In the genomic region with DNA sequence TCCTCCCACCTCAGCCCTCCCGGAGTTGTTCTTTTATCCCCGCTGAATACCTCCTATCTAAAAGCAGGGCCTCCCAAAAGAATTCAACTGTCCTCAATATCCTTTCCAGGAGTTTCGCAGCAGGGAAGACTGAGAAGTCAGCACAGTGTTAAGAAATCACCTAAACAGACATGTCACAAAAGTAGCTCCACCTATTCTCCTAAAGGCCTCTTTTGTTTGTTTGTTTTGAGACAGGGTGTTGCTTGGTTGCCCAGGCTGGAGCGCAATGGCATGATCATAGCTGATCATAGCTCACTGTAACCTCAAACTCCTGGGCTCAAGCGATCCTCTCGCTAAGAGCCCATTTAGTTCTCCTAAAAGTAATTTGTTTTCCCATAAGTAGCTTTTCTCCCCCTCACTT, we compare ENCODE assay signal across 19 cellular contexts. TPM values are rescaled to one million over a fixed set of nuclear protein-coding genes. Genes with fewer than 3 reads are reported as not detected.
A peak's percentile ranks its signal among the peaks of the same experiment; 100 is the strongest.
DNase-seq lines count a peak whose midpoint lies in the region; ATAC-seq, FAIRE-seq and TF ChIP-seq lines count a peak whose summit lies in the region.
"Had no signal": no experiment of that assay in that cellular context is flagged by ENCODE, and none has a peak within 500 bp of the region (broad histone marks: within the 10 kb centered on the region; RNA-seq: fewer than 3 reads in every experiment).

No MANE protein-coding gene starts in this region.

- H3K4me1 ChIP-seq in mammary epithelial cell (ENCODE audit: insufficient read depth, low read length) (peaks cover 23% of the 10 kb centered on the region), transverse colon (peaks cover 19 to 54% (median 31%) of the 10 kb centered on the region in 4 donors)

- BruUV-seq in mammary epithelial cell (replicated peaks; lab: Mats Ljungman, UMichigan): no TSS peak

- H3K27me3 ChIP-seq in mammary epithelial cell (ENCODE audit: insufficient read depth, low read length) (no peaks in the 10 kb centered on the region), transverse colon (no peaks in the 10 kb centered on the region)

- in situ Hi-C loops in mammary epithelial cell (cut with MboI; ENCODE audit: low sequenced_read_pairs in 2 of 2): no loop called here
- in situ Hi-C loops in transverse colon (cut with MboI; ENCODE audit: low pct_ligation_motif_present in 1 of 4, low pct_unique_long_range_greater_than_20kb in 1 of 4, low sequenced_read_pairs in 3 of 4): no loop called here

- no peak overlapping the region for H3K9ac ChIP-seq in mammary epithelial cell (ENCODE audit: insufficient read depth, low read length)

- no peaks in the 10 kb centered on the region for H4K20me1 ChIP-seq in mammary epithelial cell (ENCODE audit: insufficient read depth, low read length)

- H3K27me3 Mint-ChIP-seq in T-helper 1 cell treated with Interleukin-12 subunit alpha and Interleukin-12 subunit beta and Interleukin-4 antibody, amounts not matched to agents 30 μg/mL and 1 μg/mL, for 36 hours (ENCODE audit: low read depth): no peaks in the 10 kb centered on the region
- peaks cover 2% of the 10 kb centered on the region for H3K27me3 Mint-ChIP-seq in activated CD4-positive, alpha-beta memory T cell treated with anti-CD3 and anti-CD28 coated beads, Interleukin-2, amount 10 ng/mL, durations not matched to agents 7 days and 5 days
- H3K27me3 Mint-ChIP-seq: activated naive CD4-positive, alpha-beta T cell treated with anti-CD3 and anti-CD28 coated beads, Interleukin-2, amount 50 U/mL, for 24 hours; naive B cell had no signal

- intact Hi-C loops in mammary epithelial cell (cut with micrococcal nuclease): no loop called here
- intact Hi-C loops in transverse colon (cut with DNase I; ENCODE audit: low total_unique reads): no loop called here

- DNase-seq in T-helper 1 cell (no peak), mammary epithelial cell (peak; percentile 32), left kidney (ENCODE audit: low read depth, low spot score) (peak; percentile 56), transverse colon (no peak), GM12892 (ENCODE audit: insufficient read length) (no peak)
- DNase-seq in activated CD4-positive, alpha-beta memory T cell treated with anti-CD3 and anti-CD28 coated beads, Interleukin-2, amount 10 ng/mL, durations not matched to agents 7 days and 5 days: no peak
- DNase-seq: activated CD8-positive, alpha-beta memory T cell treated with anti-CD3 and anti-CD28 coated beads, Interleukin-2, amount 10 ng/mL, durations not matched to agents 7 days and 5 days; Calu3; IMR-90; naive B cell; NCI-H1417; NCI-H524 had no signal

- peak; percentile 16 for TF ChIP-seq POLR2A in transverse colon (IDR thresholded peaks at IDR 0.05)
- TF ChIP-seq POLR2A in GM12892 (IDR thresholded peaks at IDR 0.05; ENCODE audit: low read depth, low read length): no peak

- H3K4me1 Mint-ChIP-seq in T-helper 1 cell treated with Interleukin-12 subunit alpha and Interleukin-12 subunit beta and Interleukin-4 antibody, amounts not matched to agents 30 μg/mL and 1 μg/mL, for 36 hours (ENCODE audit: low read depth): peaks cover 27% of the 10 kb centered on the region
- H3K4me1 Mint-ChIP-seq in activated CD4-positive, alpha-beta memory T cell treated with anti-CD3 and anti-CD28 coated beads, Interleukin-2, amount 10 ng/mL, durations not matched to agents 7 days and 5 days: peaks cover 15% of the 10 kb centered on the region

- dilution Hi-C loops in mammary epithelial cell (cut with HindIII; ENCODE audit: low sequenced_read_pairs): no loop called here

- no peaks in the 10 kb centered on the region for H3K36me3 Mint-ChIP-seq in T-helper 1 cell treated with Interleukin-12 subunit alpha and Interleukin-12 subunit beta and Interleukin-4 antibody, amounts not matched to agents 30 μg/mL and 1 μg/mL, for 36 hours (ENCODE audit: low read depth)
- H3K36me3 Mint-ChIP-seq in activated CD4-positive, alpha-beta memory T cell treated with anti-CD3 and anti-CD28 coated beads, Interleukin-2, amount 10 ng/mL, durations not matched to agents 7 days and 5 days (ENCODE audit: low read depth): no peaks in the 10 kb centered on the region
- H3K36me3 Mint-ChIP-seq: activated CD8-positive, alpha-beta memory T cell treated with anti-CD3 and anti-CD28 coated beads, Interleukin-2, amount 10 ng/mL, durations not matched to agents 7 days and 5 days; activated naive CD4-positive, alpha-beta T cell treated with anti-CD3 and anti-CD28 coated beads, Interleukin-2, amount 50 U/mL, for 24 hours; naive B cell had no signal

- no peak overlapping the region for H3K4me3 Mint-ChIP-seq in T-helper 1 cell treated with Interleukin-12 subunit alpha and Interleukin-12 subunit beta and Interleukin-4 antibody, amounts not matched to agents 30 μg/mL and 1 μg/mL, for 36 hours
- H3K4me3 Mint-ChIP-seq in activated CD4-positive, alpha-beta memory T cell treated with anti-CD3 and anti-CD28 coated beads, Interleukin-2, amount 10 ng/mL, durations not matched to agents 7 days and 5 days: no peak overlapping the region
- H3K4me3 Mint-ChIP-seq: activated CD8-positive, alpha-beta memory T cell treated with anti-CD3 and anti-CD28 coated beads, Interleukin-2, amount 10 ng/mL, durations not matched to agents 7 days and 5 days; activated naive CD4-positive, alpha-beta T cell treated with anti-CD3 and anti-CD28 coated beads, Interleukin-2, amount 50 U/mL, for 24 hours had no signal

- H3K4me3 ChIP-seq in mammary epithelial cell (replicated peaks in 1 of 3; ENCODE audit: insufficient read depth in 1 of 3, low read depth in 2 of 3, low read length in 3 of 3) (no peak overlapping the region), transverse colon (no peak overlapping the region)
- H3K4me3 ChIP-seq: thoracic aorta had no signal

- no peak overlapping the region for H2AFZ ChIP-seq in mammary epithelial cell (ENCODE audit: low read depth, low read length)

- CTCF ChIA-PET in mammary epithelial cell (lab: Charles Lee; ENCODE audit: low non-redundant PET): no interaction called here
- CTCF ChIA-PET in activated CD4-positive, alpha-beta memory T cell treated with anti-CD3 and anti-CD28 coated beads, Interleukin-2, amount 10 ng/mL, durations not matched to agents 7 days and 5 days (lab: Charles Lee): interaction anchor here (0.5 to 3.0 kb wide), 8 partner anchors 12 to 94 kb away, joined by 3 to 10 read pairs (median 4); no protein-coding TSS in a partner anchor

- H3K79me2 ChIP-seq in mammary epithelial cell (ENCODE audit: insufficient read depth, low read length): no peaks in the 10 kb centered on the region

- ATAC-seq in HG02763 (IDR thresholded peaks at IDR 0.05; ENCODE audit: unreplicated experiment): no peak
- ATAC-seq: activated CD8-positive, alpha-beta memory T cell treated with anti-CD3 and anti-CD28 coated beads, Interleukin-2, amount 10 ng/mL, durations not matched to agents 7 days and 5 days had no signal

- TF ChIP-seq CTCF in mammary epithelial cell (conservative IDR thresholded peaks at IDR 0.05 in 1 of 2, IDR thresholded peaks at IDR 0.05 in 1 of 2; ENCODE audit: extremely low read depth in 1 of 2, insufficient read depth in 1 of 2, low read depth in 1 of 2, low read length in 2 of 2) (no peak), transverse colon (IDR thresholded peaks at IDR 0.05) (no peak)

- TF ChIP-seq EP300 in transverse colon (IDR thresholded peaks at IDR 0.05; ENCODE audit: low read depth): no peak

- H3K4me2 ChIP-seq in mammary epithelial cell (ENCODE audit: insufficient read depth, low read depth, low read length): no peak overlapping the region

- FAIRE-seq in GM12892 (lab: Jason Lieb, UNC): no peak
- FAIRE-seq: colon had no signal

- H3K9me3 Mint-ChIP-seq in T-helper 1 cell treated with Interleukin-12 subunit alpha and Interleukin-12 subunit beta and Interleukin-4 antibody, amounts not matched to agents 30 μg/mL and 1 μg/mL, for 36 hours: no peaks in the 10 kb centered on the region
- H3K9me3 Mint-ChIP-seq in activated CD4-positive, alpha-beta memory T cell treated with anti-CD3 and anti-CD28 coated beads, Interleukin-2, amount 10 ng/mL, durations not matched to agents 7 days and 5 days: no peaks in the 10 kb centered on the region
- H3K9me3 Mint-ChIP-seq: activated naive CD4-positive, alpha-beta T cell treated with anti-CD3 and anti-CD28 coated beads, Interleukin-2, amount 50 U/mL, for 24 hours had no signal

- 74% methylated on average over 6 of the region's 6 CpGs for WGBS in mammary epithelial cell (ENCODE audit: low coverage, missing lambda C conversion rate)
- 54 to 79% methylated on average over 6 of the region's 6 CpGs for whole genome bisulfite sequencing in transverse colon (ENCODE audit: low coverage in 1 of 2), 2 donors

- H3K36me3 ChIP-seq in mammary epithelial cell (ENCODE audit: insufficient read depth, low read length) (no peaks in the 10 kb centered on the region), transverse colon (no peaks in the 10 kb centered on the region)
- H3K36me3 ChIP-seq: thoracic aorta had no signal

- H3K27ac ChIP-seq in mammary epithelial cell (ENCODE audit: insufficient read depth, low read depth, low read length) (no peak overlapping the region), transverse colon (peak overlapping the region in 2 of 4 donors; percentile 41 to 60)

- H3K9me3 ChIP-seq in mammary epithelial cell (replicated peaks; ENCODE audit: insufficient read depth, low read length) (no peaks in the 10 kb centered on the region), transverse colon (no peaks in the 10 kb centered on the region)
- H3K9me3 ChIP-seq: thoracic aorta had no signal

- peak overlapping the region; percentile 52 for H3K27ac Mint-ChIP-seq in T-helper 1 cell treated with Interleukin-12 subunit alpha and Interleukin-12 subunit beta and Interleukin-4 antibody, amounts not matched to agents 30 μg/mL and 1 μg/mL, for 36 hours
- H3K27ac Mint-ChIP-seq in activated CD4-positive, alpha-beta memory T cell treated with anti-CD3 and anti-CD28 coated beads, Interleukin-2, amount 10 ng/mL, durations not matched to agents 7 days and 5 days: no peak overlapping the region
- H3K27ac Mint-ChIP-seq: activated CD8-positive, alpha-beta memory T cell treated with anti-CD3 and anti-CD28 coated beads, Interleukin-2, amount 10 ng/mL, durations not matched to agents 7 days and 5 days; activated naive CD4-positive, alpha-beta T cell treated with anti-CD3 and anti-CD28 coated beads, Interleukin-2, amount 50 U/mL, for 24 hours had no signal

- POLR2A ChIA-PET in activated CD4-positive, alpha-beta memory T cell treated with anti-CD3 and anti-CD28 coated beads, Interleukin-2, amount 10 ng/mL, durations not matched to agents 7 days and 5 days (lab: Charles Lee): interaction anchor here (1.3 kb wide), 1 partner anchor 32 kb away, joined by 3 read pairs; no protein-coding TSS in a partner anchor

RNA-seq across cellular contexts. Expression of a gene that starts 53.8 kb away (rescaled TPM):
- total RNA-seq in mammary epithelial cell (not detected), transverse colon (not detected)
- not detected for polyA plus RNA-seq in mammary epithelial cell
- polyA minus RNA-seq in mammary epithelial cell: not detected
- not detected for total RNA-seq in activated CD4-positive, alpha-beta memory T cell treated with anti-CD3 and anti-CD28 coated beads, Interleukin-2, amount 10 ng/mL, durations not matched to agents 7 days and 5 days
- polyA plus RNA-seq in GM12892 (2012; ENCODE audit: missing spikeins): not detected
- total RNA-seq: A673; activated CD8-positive, alpha-beta memory T cell treated with anti-CD3 and anti-CD28 coated beads, Interleukin-2, amount 10 ng/mL, durations not matched to agents 7 days and 5 days; Calu3; fibroblast of lung; IMR-90; thoracic aorta had no signal
- polyA plus RNA-seq: fibroblast of lung, IMR-90 had no signal

Comparison
In these comparisons a context has a peak if more than half of its experiments do, and no peak if none do; other contexts are left out.
1. DNase-seq: peak in mammary epithelial cell (single experiment) and left kidney (single experiment); none in T-helper 1 cell (0 of 5), transverse colon (single experiment), activated CD4-positive, alpha-beta memory T cell treated with anti-CD3 and anti-CD28 coated beads, Interleukin-2, amount 10 ng/mL, durations not matched to agents 7 days and 5 days (single experiment) and GM12892 (single experiment).